Comparison of ENCODE assay signal across 1 cellular context in genomic region chr14:20751963-20752562, GRCh38.
TF ChIP-seq lines count a peak whose summit lies in the region.

No MANE protein-coding gene starts in this region.

TF ChIP-seq in H1, 55 proteins besides CTCF, POLR2A, EP300 and RAD21:
- TF ChIP-seq CBX8 (IDR thresholded peaks at IDR 0.05; ENCODE audit: borderline replicate concordance, low read depth, low read length) (no peak), JUND (IDR thresholded peaks at IDR 0.05; ENCODE audit: low read length) (no peak), SP1 (IDR thresholded peaks at IDR 0.05; ENCODE audit: low read depth, low read length) (0 out of 2 replicates have a peak, but pooled peaks have one; percentile 23), JUN (IDR thresholded peaks at IDR 0.05; ENCODE audit: low read depth, low read length) (no peak), EGR1 (IDR thresholded peaks at IDR 0.05; ENCODE audit: borderline replicate concordance, low read depth, low read length) (no peak), CHD1 (IDR thresholded peaks at IDR 0.05; ENCODE audit: low read depth, low read length) (no peak), POLR2AphosphoS5 (IDR thresholded peaks at IDR 0.05; ENCODE audit: low read depth, low read length) (no peak), FOSL1 (IDR thresholded peaks at IDR 0.05; ENCODE audit: insufficient read depth, low read depth, low read length) (no peak)
- TF ChIP-seq, protein P1, sequence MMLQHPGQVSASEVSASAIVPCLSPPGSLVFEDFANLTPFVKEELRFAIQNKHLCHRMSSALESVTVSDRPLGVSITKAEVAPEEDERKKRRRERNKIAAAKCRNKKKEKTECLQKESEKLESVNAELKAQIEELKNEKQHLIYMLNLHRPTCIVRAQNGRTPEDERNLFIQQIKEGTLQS (IDR thresholded peaks at IDR 0.05; ENCODE audit: insufficient read depth, low read depth, low read length): no peak
